In the genomic region with DNA sequence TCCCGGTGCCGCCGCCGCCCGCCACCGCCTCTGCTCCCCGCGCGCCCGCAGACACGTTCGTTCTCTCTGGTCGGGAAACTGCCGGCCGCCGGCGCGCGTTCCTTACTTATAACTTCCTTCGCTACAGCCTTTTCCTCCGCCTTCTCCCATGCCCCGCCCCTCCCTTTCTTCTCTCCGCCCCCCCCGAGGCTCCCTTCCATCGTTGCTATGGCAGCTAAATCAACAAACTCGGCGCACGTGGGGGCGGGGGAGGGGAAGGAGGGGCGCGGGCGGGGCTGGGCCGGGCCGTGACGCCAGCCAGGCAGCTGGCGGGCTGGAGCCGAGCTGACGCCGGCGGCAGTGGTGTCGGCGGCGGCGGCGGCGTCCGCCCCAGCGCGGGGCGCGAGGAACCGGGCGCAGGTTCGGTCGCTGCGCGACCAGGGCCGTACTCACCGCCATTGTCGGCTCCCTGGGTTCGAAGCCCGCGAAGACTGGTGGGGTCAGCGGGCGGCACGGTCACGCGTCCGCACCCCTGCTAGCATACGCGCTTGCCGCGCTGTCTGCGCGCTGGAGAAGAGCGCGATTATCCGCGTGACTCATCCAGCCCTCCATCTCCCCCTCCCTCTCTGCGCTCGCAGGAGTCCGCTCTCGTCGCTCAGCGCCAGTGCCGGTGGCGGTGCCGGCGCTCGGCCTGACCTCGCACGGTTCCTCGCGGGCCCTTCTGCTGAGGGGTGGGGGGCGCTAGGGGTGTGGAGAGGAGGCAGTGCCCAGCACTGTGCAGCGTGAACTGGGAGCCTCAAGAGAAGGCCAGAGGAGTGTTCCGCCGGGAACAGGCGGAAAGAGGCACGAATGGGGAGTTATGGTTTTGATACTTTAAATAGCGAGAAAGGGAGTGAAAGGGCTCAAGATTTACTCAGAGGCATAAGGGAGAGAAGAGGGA, we compare ENCODE assay signal across 8 cellular contexts. TPM values are rescaled to one million over a fixed set of nuclear protein-coding genes. Genes with fewer than 3 reads are reported as not detected.
DNase-seq lines count a peak whose midpoint lies in the region; ATAC-seq lines count a peak whose summit lies in the region.

A gene (minus strand): TSS at position 83 of the 919 bp plus-strand sequence. CDS start 597 bp downstream, outside the sequence.

- DNase-seq in NCI-H1436 (lab: John Stamatoyannopoulos, UW) (peak; percentile 95), NCI-H1436 treated with DMSO at 0.1 percent for 48 hours (lab: John Stamatoyannopoulos, UW) (no peak), NCI-H2227 (lab: John Stamatoyannopoulos, UW; ENCODE audit: unreplicated experiment) (peak; percentile 87), cortex of kidney (lab: John Stamatoyannopoulos, UW) (peak; percentile 11), left colon (peak; percentile 89 to 93)
- DNase-seq in activated CD4-positive, alpha-beta T cell treated with anti-CD3 and anti-CD28 coated beads for 36 hours: peak; percentile 89
- peak; percentile 81 for DNase-seq in stimulated activated CD4-positive, alpha-beta T cell treated with anti-CD3 and anti-CD28 coated beads, Interleukin-15, amount 100 ng/mL, for 24 hours

- peaks cover 58% of the 10 kb centered on the region for H3K27me3 Mint-ChIP-seq in activated CD4-positive, alpha-beta T cell treated with anti-CD3 and anti-CD28 coated beads for 36 hours

- no peak within 1 kb of the TSS for H3K27ac Mint-ChIP-seq in activated CD4-positive, alpha-beta T cell treated with anti-CD3 and anti-CD28 coated beads for 36 hours

- ATAC-seq in HG03095 (IDR thresholded peaks at IDR 0.05; ENCODE audit: unreplicated experiment) (peak; percentile 60), left colon (peak; percentile 59)
- ATAC-seq in activated CD4-positive, alpha-beta T cell treated with anti-CD3 and anti-CD28 coated beads for 36 hours: peak; percentile 84

- peak within 1 kb of the TSS; percentile 65 for H3K4me3 Mint-ChIP-seq in activated CD4-positive, alpha-beta T cell treated with anti-CD3 and anti-CD28 coated beads for 36 hours

- H3K9me3 Mint-ChIP-seq in activated CD4-positive, alpha-beta T cell treated with anti-CD3 and anti-CD28 coated beads for 36 hours (ENCODE audit: low read depth): no peaks in the 10 kb centered on the region

- H3K36me3 Mint-ChIP-seq in activated CD4-positive, alpha-beta T cell treated with anti-CD3 and anti-CD28 coated beads for 36 hours (ENCODE audit: low read depth): no peaks in the 10 kb centered on the region

- intact Hi-C loops in activated CD4-positive, alpha-beta T cell treated with anti-CD3 and anti-CD28 coated beads for 36 hours (cut with DNase I, micrococcal nuclease): loop anchor here in 1 of 2 experiments (1.0 to 10.0 kb wide), 7 partner anchors 59 to 1625 kb away; a partner anchor contains a TSS
- intact Hi-C loops in left colon (cut with DNase I, micrococcal nuclease): loop anchor here in 1 of 2 donors (5.0 kb wide), 1 partner anchor 147 kb away; no protein-coding TSS in a partner anchor

- H3K4me1 Mint-ChIP-seq in activated CD4-positive, alpha-beta T cell treated with anti-CD3 and anti-CD28 coated beads for 36 hours: peaks cover 20% of the 10 kb centered on the region

- CTCF ChIA-PET in activated CD4-positive, alpha-beta T cell treated with anti-CD3 and anti-CD28 coated beads for 36 hours (lab: Charles Lee): no interaction called here

- POLR2A ChIA-PET in activated CD4-positive, alpha-beta T cell treated with anti-CD3 and anti-CD28 coated beads for 36 hours (lab: Charles Lee): no interaction called here

RNA-seq across cellular contexts. Expression of the gene that starts here (rescaled TPM):
- total RNA-seq in activated CD4-positive, alpha-beta T cell treated with anti-CD3 and anti-CD28 coated beads for 36 hours: 1 to 10 TPM in 1 of 2 experiments, under 1 TPM in 1; 0.88 to 1.2 TPM
- total RNA-seq in left colon: 100 to 1,000 TPM; 481 to 507 TPM

Comparison
In these comparisons a context has a peak if more than half of its experiments do, and no peak if none do; other contexts are left out.
1. RNA of the gene that starts here (total RNA-seq): 481 to 507 TPM in left colon; 0.88 to 1.2 TPM in activated CD4-positive, alpha-beta T cell treated with anti-CD3 and anti-CD28 coated beads for 36 hours; every median in the first group is over 100 times any median in the second.
2. Peak in every context shown above with its lines, with median percentiles within 50 percentile points of each other: ATAC-seq.